In the genomic region with DNA sequence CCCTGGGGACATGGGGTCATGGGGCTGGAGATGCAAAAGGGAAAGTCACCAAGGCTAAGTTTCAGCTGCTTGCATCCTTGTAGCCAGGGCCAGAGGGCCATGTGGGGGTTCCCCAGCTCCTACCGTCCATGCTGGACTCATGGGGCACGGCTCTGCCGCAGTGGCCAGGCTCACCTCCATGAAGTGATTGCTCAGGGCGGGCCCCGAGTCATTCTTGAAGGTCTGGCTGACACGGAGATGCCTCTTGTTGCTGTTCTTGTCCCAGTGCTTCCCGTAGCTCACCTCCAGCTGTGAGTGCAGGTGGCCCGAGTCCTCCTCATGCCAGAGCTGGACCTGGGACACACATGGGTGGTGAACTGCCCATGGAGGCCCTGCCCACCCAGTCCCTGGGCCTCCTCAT, we compare ENCODE assay signal across 14 cellular contexts.
A peak's percentile ranks its signal among the peaks of the same experiment; 100 is the strongest.
DNase-seq lines count a peak whose midpoint lies in the region; ATAC-seq and TF ChIP-seq lines count a peak whose summit lies in the region.
"Had no signal": no experiment of that assay in that cellular context is flagged by ENCODE, and none has a peak within 500 bp of the region (broad histone marks: within the 10 kb centered on the region; RNA-seq: fewer than 3 reads in every experiment).

No MANE protein-coding gene starts in this region.

- H3K4me1 ChIP-seq in KMS-11 (ENCODE audit: low read depth, poor library complexity, severe bottlenecking) (peaks cover 28% of the 10 kb centered on the region), neuronal stem cell (ENCODE audit: control insufficient read depth in 2 of 2, insufficient read depth in 1 of 2, low read depth in 1 of 2, low read length in 2 of 2) (no peaks in the 10 kb centered on the region), upper lobe of right lung (peaks cover 3% of the 10 kb centered on the region)
- H3K4me1 ChIP-seq: HAP-1 had no signal

- H3K4me3 ChIP-seq in KMS-11 (IDR thresholded peaks at IDR 0.05; ENCODE audit: insufficient read depth, low read depth, low read length) (no peak overlapping the region), neuronal stem cell (ENCODE audit: low read length in 2 of 2) (peak overlapping the region in 1 of 2 donors; percentile 14), upper lobe of right lung (no peak overlapping the region)
- H3K4me3 ChIP-seq: BLaER1 treated with 17β-estradiol and CSF1 and Interleukin-3, amounts not matched to agents 10 nM and 100 nM; GM12878; HAP-1 had no signal

- no peak overlapping the region for H2BK120ac ChIP-seq in neuronal stem cell (ENCODE audit: low read depth, low read length)

- H3K9me3 ChIP-seq in neuronal stem cell (replicated peaks in 1 of 2; ENCODE audit: control insufficient read depth in 2 of 2, insufficient read depth in 1 of 2, low read depth in 1 of 2, low read length in 2 of 2) = no peaks in the 10 kb centered on the region
- H3K9me3 ChIP-seq in upper lobe of right lung = no peaks in the 10 kb centered on the region
- H3K9me3 ChIP-seq: HAP-1 had no signal

- H3K18ac ChIP-seq in neuronal stem cell (ENCODE audit: low read length) = peak overlapping the region; percentile 32

- H3K36me3 ChIP-seq in KMS-11 (ENCODE audit: insufficient read depth) = no peaks in the 10 kb centered on the region
- no peaks in the 10 kb centered on the region for H3K36me3 ChIP-seq in neuronal stem cell (replicated peaks in 1 of 2; ENCODE audit: control insufficient read depth in 2 of 2, insufficient read depth in 2 of 2, low read length in 2 of 2)
- H3K36me3 ChIP-seq in upper lobe of right lung = no peaks in the 10 kb centered on the region
- H3K36me3 ChIP-seq: BLaER1 treated with 17β-estradiol and CSF1 and Interleukin-3, amounts not matched to agents 10 nM and 100 nM; HAP-1 had no signal

- no peak overlapping the region for H3K4ac ChIP-seq in neuronal stem cell (ENCODE audit: low read length)

- H4K8ac ChIP-seq in neuronal stem cell (ENCODE audit: low read depth, low read length) = no peak overlapping the region

- no peak overlapping the region for H3K23ac ChIP-seq in neuronal stem cell (ENCODE audit: low read depth, low read length, poor library complexity)

- in situ Hi-C loops in G401 (cut with HindIII; ENCODE audit: low sequenced_read_pairs) = no loop called here

- H3K27me3 ChIP-seq in KMS-11 (ENCODE audit: insufficient read depth, low read depth) (no peaks in the 10 kb centered on the region), neuronal stem cell (ENCODE audit: control insufficient read depth in 3 of 3, insufficient read depth in 3 of 3, low read depth in 1 of 3, low read length in 3 of 3) (peaks cover 0 to 2% (median 0%) of the 10 kb centered on the region in 3 experiments), upper lobe of right lung (no peaks in the 10 kb centered on the region)
- H3K27me3 ChIP-seq: BLaER1 treated with 17β-estradiol and CSF1 and Interleukin-3, amounts not matched to agents 10 nM and 100 nM had no signal

- H4K91ac ChIP-seq in neuronal stem cell (ENCODE audit: low read depth, low read length, poor library complexity) = no peak overlapping the region

- no peaks in the 10 kb centered on the region for H3K79me2 ChIP-seq in KMS-11 (ENCODE audit: insufficient read depth, low read depth)

- DNase-seq in G401 (ENCODE audit: low spot score) = peak; percentile 34
- DNase-seq in neuronal stem cell (ENCODE audit: low spot score) = no peak
- no peak for DNase-seq in upper lobe of right lung
- no peak for DNase-seq in NCI-H446 treated with DMSO at 0.1 percent for 48 hours (lab: John Stamatoyannopoulos, UW)
- DNase-seq: Calu3; CD8-positive, alpha-beta T cell; DMS79 treated with DMSO at 0.1 percent for 48 hours; IMR-90 had no signal

- H2BK5ac ChIP-seq in neuronal stem cell (ENCODE audit: low read length) = no peak overlapping the region

- peak; percentile 17 for ATAC-seq in upper lobe of right lung
- ATAC-seq in GM21786 (IDR thresholded peaks at IDR 0.05; ENCODE audit: unreplicated experiment) = no peak
- ATAC-seq: CD8-positive, alpha-beta T cell had no signal

- no peak overlapping the region for H3K27ac ChIP-seq in KMS-11
- H3K27ac ChIP-seq in neuronal stem cell (replicated peaks; ENCODE audit: low read length) = no peak overlapping the region
- no peak overlapping the region for H3K27ac ChIP-seq in upper lobe of right lung
- H3K27ac ChIP-seq: BLaER1 treated with 17β-estradiol and CSF1 and Interleukin-3, amounts not matched to agents 10 nM and 100 nM; HL-60 had no signal

- H2BK12ac ChIP-seq in neuronal stem cell (ENCODE audit: low read length) = no peak overlapping the region

- no peak overlapping the region for H2BK15ac ChIP-seq in neuronal stem cell (ENCODE audit: low read length)

- no peak overlapping the region for H3K9ac ChIP-seq in KMS-11
- H3K9ac ChIP-seq in neuronal stem cell (ENCODE audit: low read depth, low read length, poor library complexity) = no peak overlapping the region
- H3K9ac ChIP-seq: BLaER1 treated with 17β-estradiol and CSF1 and Interleukin-3, amounts not matched to agents 10 nM and 100 nM had no signal

- intact Hi-C loops in upper lobe of right lung (cut with DNase I) = no loop called here

- H3K79me1 ChIP-seq in neuronal stem cell (ENCODE audit: low read depth, low read length) = peaks cover 3% of the 10 kb centered on the region

- H4K20me1 ChIP-seq in KMS-11 (ENCODE audit: insufficient read depth) = no peaks in the 10 kb centered on the region
- H4K20me1 ChIP-seq: BLaER1 treated with 17β-estradiol and CSF1 and Interleukin-3, amounts not matched to agents 10 nM and 100 nM had no signal

- H2AFZ ChIP-seq in KMS-11 (ENCODE audit: low read depth) (no peak overlapping the region), neuronal stem cell (ENCODE audit: low read length) (no peak overlapping the region)

- H2AK5ac ChIP-seq in neuronal stem cell (ENCODE audit: low read depth, low read length) = no peak overlapping the region

- H3K14ac ChIP-seq in neuronal stem cell (ENCODE audit: low read length) = no peak overlapping the region

- H3K4me2 ChIP-seq in KMS-11 (peak overlapping the region; percentile 17; the same call in 1 of the 2 replicates), neuronal stem cell (ENCODE audit: insufficient read depth, low read length, poor library complexity, severe bottlenecking) (no peak overlapping the region)
- H3K4me2 ChIP-seq: BLaER1 treated with 17β-estradiol and CSF1 and Interleukin-3, amounts not matched to agents 10 nM and 100 nM had no signal

- no CpG with 5 or more reads among the region's 8 CpGs for whole genome bisulfite sequencing in neuronal stem cell (ENCODE audit: extremely low coverage in 2 of 2, insufficient read length in 2 of 2, insufficient replicate concordance in 1 of 2), 2 donors

- TF ChIP-seq CTCF in KMS-11 (conservative IDR thresholded peaks at IDR 0.05; ENCODE audit: low read depth, low read length) = no peak
- no peak for TF ChIP-seq CTCF in upper lobe of right lung (IDR thresholded peaks at IDR 0.05)
